ENCODE assay signal across 7 cellular contexts in genomic region chr9:137536594-137537129, GRCh38. TPM values are rescaled to one million over a fixed set of nuclear protein-coding genes. Genes with fewer than 3 reads are reported as not detected.
A peak's percentile ranks its signal among the peaks of the same experiment; 100 is the strongest.
DNase-seq lines count a peak whose midpoint lies in the region; ATAC-seq and TF ChIP-seq lines count a peak whose summit lies in the region.
"Not testable (repeated sequence)": the region's sequence is repeated elsewhere in the genome, so short reads cannot be mapped to it uniquely, and the experiment has no call there.

No MANE protein-coding gene starts in this region.

- not testable (repeated sequence) for H3K9me3 ChIP-seq in spleen

- peak; percentile 17 for DNase-seq in GM12865 (ENCODE audit: low read depth)
- peak; percentile 71 for DNase-seq in MV-4-11 (lab: John Stamatoyannopoulos, UW)
- not testable (repeated sequence) for DNase-seq in T-helper 2 cell treated with Interferon-gamma antibody and Interleukin-4, amounts not matched to agents 5 μg/mL and 100 μg/mL, for 36 hours (ENCODE audit: low spot score); activated CD4-positive, alpha-beta T cell treated with anti-CD3 and anti-CD28 coated beads, Interleukin-2, amount 10 ng/mL, durations not matched to agents 7 days and 5 days; central memory CD8-positive, alpha-beta T cell (ENCODE audit: low spot score in 2 of 2); spleen
- peak; percentile 8 for DNase-seq in activated effector memory CD4-positive, alpha-beta T cell treated with Interleukin-2 at 50 U/mL for 16 hours

- peak; percentile 28 for ATAC-seq in central memory CD8-positive, alpha-beta T cell (replicated peaks; ENCODE audit: extremely low read depth, poor library complexity, severe bottlenecking)

- TF ChIP-seq POLR2A in spleen (IDR thresholded peaks at IDR 0.05): not testable (repeated sequence)

- H3K27ac Mint-ChIP-seq in T-helper 2 cell treated with Interferon-gamma antibody and Interleukin-4, amounts not matched to agents 5 μg/mL and 100 μg/mL, for 36 hours: peak overlapping the region; percentile 79
- peak overlapping the region; percentile 51 for H3K27ac Mint-ChIP-seq in activated CD4-positive, alpha-beta T cell treated with anti-CD3 and anti-CD28 coated beads, Interleukin-2, amount 10 ng/mL, durations not matched to agents 7 days and 5 days
- H3K27ac Mint-ChIP-seq in central memory CD8-positive, alpha-beta T cell (ENCODE audit: low read depth): peak overlapping the region; percentile 20

- peaks cover 0 to 28% (median 0%) of the 10 kb centered on the region in 6 donors for H3K36me3 ChIP-seq in spleen

- intact Hi-C loops in spleen (cut with DNase I; ENCODE audit: low total_unique reads): not testable (repeated sequence)

- H3K9me3 Mint-ChIP-seq in T-helper 2 cell treated with Interferon-gamma antibody and Interleukin-4, amounts not matched to agents 5 μg/mL and 100 μg/mL, for 36 hours: peaks cover 13% of the 10 kb centered on the region
- not testable (repeated sequence) for H3K9me3 Mint-ChIP-seq in activated CD4-positive, alpha-beta T cell treated with anti-CD3 and anti-CD28 coated beads, Interleukin-2, amount 10 ng/mL, durations not matched to agents 7 days and 5 days; central memory CD8-positive, alpha-beta T cell

- H3K27me3 ChIP-seq in spleen (replicated peaks in 1 of 7): not testable (repeated sequence)

- not testable (repeated sequence) for H3K27me3 Mint-ChIP-seq in T-helper 2 cell treated with Interferon-gamma antibody and Interleukin-4, amounts not matched to agents 5 μg/mL and 100 μg/mL, for 36 hours (ENCODE audit: low read depth); activated CD4-positive, alpha-beta T cell treated with anti-CD3 and anti-CD28 coated beads, Interleukin-2, amount 10 ng/mL, durations not matched to agents 7 days and 5 days; central memory CD8-positive, alpha-beta T cell

- POLR2A ChIA-PET in activated CD4-positive, alpha-beta T cell treated with anti-CD3 and anti-CD28 coated beads, Interleukin-2, amount 10 ng/mL, durations not matched to agents 7 days and 5 days (lab: Charles Lee): not testable (repeated sequence)

- CTCF ChIA-PET in activated CD4-positive, alpha-beta T cell treated with anti-CD3 and anti-CD28 coated beads, Interleukin-2, amount 10 ng/mL, durations not matched to agents 7 days and 5 days (lab: Charles Lee): not testable (repeated sequence)

- WGBS in spleen, 5 donors: 19 to 29% (median 24%) methylated on average over 16 of the region's 16 CpGs

- H3K36me3 Mint-ChIP-seq in T-helper 2 cell treated with Interferon-gamma antibody and Interleukin-4, amounts not matched to agents 5 μg/mL and 100 μg/mL, for 36 hours (ENCODE audit: low read depth): peaks cover 13% of the 10 kb centered on the region
- peaks cover 10% of the 10 kb centered on the region for H3K36me3 Mint-ChIP-seq in activated CD4-positive, alpha-beta T cell treated with anti-CD3 and anti-CD28 coated beads, Interleukin-2, amount 10 ng/mL, durations not matched to agents 7 days and 5 days (ENCODE audit: low read depth)
- H3K36me3 Mint-ChIP-seq in central memory CD8-positive, alpha-beta T cell (ENCODE audit: insufficient read depth): not testable (repeated sequence)

- H3K4me3 Mint-ChIP-seq in T-helper 2 cell treated with Interferon-gamma antibody and Interleukin-4, amounts not matched to agents 5 μg/mL and 100 μg/mL, for 36 hours: peak overlapping the region; percentile 29
- H3K4me3 Mint-ChIP-seq in activated CD4-positive, alpha-beta T cell treated with anti-CD3 and anti-CD28 coated beads, Interleukin-2, amount 10 ng/mL, durations not matched to agents 7 days and 5 days; central memory CD8-positive, alpha-beta T cell: not testable (repeated sequence)

- H3K27ac ChIP-seq in spleen: peak overlapping the region in 5 of 8 donors; percentile 6 to 63 (median 35)

- H3K4me1 Mint-ChIP-seq in T-helper 2 cell treated with Interferon-gamma antibody and Interleukin-4, amounts not matched to agents 5 μg/mL and 100 μg/mL, for 36 hours (ENCODE audit: low read depth): peaks cover 19% of the 10 kb centered on the region
- H3K4me1 Mint-ChIP-seq in activated CD4-positive, alpha-beta T cell treated with anti-CD3 and anti-CD28 coated beads, Interleukin-2, amount 10 ng/mL, durations not matched to agents 7 days and 5 days: peaks cover 25% of the 10 kb centered on the region
- H3K4me1 Mint-ChIP-seq in central memory CD8-positive, alpha-beta T cell: peaks cover 30% of the 10 kb centered on the region

- H3K4me3 ChIP-seq in GM12865 (ENCODE audit: low read depth, low read length); spleen: not testable (repeated sequence)

- TF ChIP-seq CTCF in GM12865 (IDR thresholded peaks at IDR 0.05; ENCODE audit: insufficient read depth, low read depth, low read length, missing control alignments); spleen (IDR thresholded peaks at IDR 0.05 in 8 of 11, conservative IDR thresholded peaks at IDR 0.05 in 3 of 11): not testable (repeated sequence)

- H3K4me1 ChIP-seq in spleen: peaks cover 6 to 31% (median 10%) of the 10 kb centered on the region in 6 donors

RNA-seq across cellular contexts. Expression of gene PNPLA7, which starts 13.5 kb away (rescaled TPM):
- total RNA-seq in activated CD4-positive, alpha-beta T cell treated with anti-CD3 and anti-CD28 coated beads, Interleukin-2, amount 10 ng/mL, durations not matched to agents 7 days and 5 days: 1 to 10 TPM; 3.8 to 4.4 TPM
- total RNA-seq in spleen: 10 to 100 TPM in 4 of 7 donors, 1 to 10 TPM in 3; 5.1 to 22.7 (median 11.3) TPM
- polyA plus RNA-seq in spleen: 10 to 100 TPM in 2 of 3 donors, 1 to 10 TPM in 1; 8.4 to 19.9 (median 10.1) TPM

RNA-seq across cellular contexts. Expression of gene MRPL41, which starts 15.0 kb away (rescaled TPM):
- 10 to 100 TPM; 30.2 to 37.1 TPM for total RNA-seq in activated CD4-positive, alpha-beta T cell treated with anti-CD3 and anti-CD28 coated beads, Interleukin-2, amount 10 ng/mL, durations not matched to agents 7 days and 5 days
- 10 to 100 TPM; 20.5 to 38.1 (median 32.8) TPM for total RNA-seq in spleen
- polyA plus RNA-seq in spleen: 10 to 100 TPM; 69.9 to 98.1 (median 84.9) TPM

RNA-seq across cellular contexts. Expression of gene DPH7, which starts 42.1 kb away (rescaled TPM):
- total RNA-seq in activated CD4-positive, alpha-beta T cell treated with anti-CD3 and anti-CD28 coated beads, Interleukin-2, amount 10 ng/mL, durations not matched to agents 7 days and 5 days: 10 to 100 TPM; 31.1 to 34.4 TPM
- total RNA-seq in spleen: 10 to 100 TPM; 31.7 to 47.3 (median 39.8) TPM
- polyA plus RNA-seq in spleen: 10 to 100 TPM; 41.3 to 80.5 (median 67.4) TPM

RNA-seq across cellular contexts. Expression of gene ZMYND19, which starts 53.6 kb away (rescaled TPM):
- 10 to 100 TPM; 24.7 to 26.5 TPM for total RNA-seq in activated CD4-positive, alpha-beta T cell treated with anti-CD3 and anti-CD28 coated beads, Interleukin-2, amount 10 ng/mL, durations not matched to agents 7 days and 5 days
- 10 to 100 TPM; 12.7 to 17.5 (median 15.3) TPM for total RNA-seq in spleen
- 10 to 100 TPM; 17.7 to 24.1 (median 17.8) TPM for polyA plus RNA-seq in spleen

Comparison
In these comparisons a context has a peak if more than half of its experiments do, and no peak if none do; other contexts are left out.
1. H3K27ac Mint-ChIP-seq: peak in every context shown above with its lines; median percentile 79 in T-helper 2 cell treated with Interferon-gamma antibody and Interleukin-4, amounts not matched to agents 5 μg/mL and 100 μg/mL, for 36 hours; 51 in activated CD4-positive, alpha-beta T cell treated with anti-CD3 and anti-CD28 coated beads, Interleukin-2, amount 10 ng/mL, durations not matched to agents 7 days and 5 days; 20 in central memory CD8-positive, alpha-beta T cell.